ENCODE assay signal across 1 cellular context in the genomic region with DNA sequence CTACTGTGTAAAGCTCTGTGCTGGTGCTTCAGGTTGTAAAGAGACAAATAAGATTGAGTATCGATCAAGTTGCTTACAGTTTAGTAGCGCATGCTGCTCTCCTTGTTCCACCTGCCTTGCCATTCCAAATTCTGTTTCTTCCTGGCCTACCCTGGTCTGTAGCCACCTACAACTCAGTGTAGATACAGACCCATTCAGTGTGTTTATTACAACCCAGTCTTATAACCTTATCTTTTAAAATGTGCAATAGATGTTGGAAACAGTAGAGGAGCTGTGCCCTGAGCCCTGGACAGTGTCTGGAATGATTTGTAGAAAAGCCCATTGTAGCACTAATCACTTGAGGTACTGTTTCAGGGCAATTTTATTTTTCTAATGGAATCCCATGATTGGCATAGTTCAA.
TF ChIP-seq lines count a peak whose summit lies in the region.

No MANE protein-coding gene starts in this region.

TF ChIP-seq in WTC11, 78 proteins besides CTCF, POLR2A, EP300 and RAD21 (continued from another document):
- TF ChIP-seq, protein P1, sequence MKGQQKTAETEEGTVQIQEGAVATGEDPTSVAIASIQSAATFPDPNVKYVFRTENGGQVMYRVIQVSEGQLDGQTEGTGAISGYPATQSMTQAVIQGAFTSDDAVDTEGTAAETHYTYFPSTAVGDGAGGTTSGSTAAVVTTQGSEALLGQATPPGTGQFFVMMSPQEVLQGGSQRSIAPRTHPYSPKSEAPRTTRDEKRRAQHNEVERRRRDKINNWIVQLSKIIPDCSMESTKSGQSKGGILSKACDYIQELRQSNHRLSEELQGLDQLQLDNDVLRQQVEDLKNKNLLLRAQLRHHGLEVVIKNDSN (CRISPR knock-in tag; IDR thresholded peaks at IDR 0.05) = no peak
- TF ChIP-seq MAX (CRISPR knock-in tag; IDR thresholded peaks at IDR 0.05) (no peak), E2F1 (CRISPR knock-in tag; IDR thresholded peaks at IDR 0.05) (no peak), OVOL2 (CRISPR knock-in tag; IDR thresholded peaks at IDR 0.05; ENCODE audit: borderline replicate concordance) (no peak), AFF4 (CRISPR knock-in tag; IDR thresholded peaks at IDR 0.05; ENCODE audit: borderline replicate concordance) (no peak), FOXP1 (CRISPR knock-in tag; IDR thresholded peaks at IDR 0.05; ENCODE audit: borderline replicate concordance) (no peak), PRDM15 (CRISPR knock-in tag; IDR thresholded peaks at IDR 0.05) (no peak)
